In genomic region chr15:28018291-28019044, GRCh38 we compare ENCODE assay signal across 19 cellular contexts.
DNase-seq lines count a peak whose midpoint lies in the region; ATAC-seq and TF ChIP-seq lines count a peak whose summit lies in the region.
"Had no signal": no experiment of that assay in that cellular context is flagged by ENCODE, and none has a peak within 500 bp of the region (broad histone marks: within the 10 kb centered on the region; RNA-seq: fewer than 3 reads in every experiment).

No MANE protein-coding gene starts in this region.

- H2BK12ac ChIP-seq in neuronal stem cell (ENCODE audit: low read length), result no peak overlapping the region

- H2BK15ac ChIP-seq in neuronal stem cell (ENCODE audit: low read length), result peak overlapping the region; percentile 22

- no peak overlapping the region for H3K9ac ChIP-seq in BLaER1
- no peak overlapping the region for H3K9ac ChIP-seq in neuronal stem cell (ENCODE audit: low read depth, low read length, poor library complexity)
- H3K9ac ChIP-seq: KMS-11 had no signal

- peak overlapping the region; percentile 49 for H4K91ac ChIP-seq in neuronal stem cell (ENCODE audit: low read depth, low read length, poor library complexity)

- no peak overlapping the region for H2AFZ ChIP-seq in neuronal stem cell (ENCODE audit: low read length)

- no peak overlapping the region for H3K4ac ChIP-seq in neuronal stem cell (ENCODE audit: low read length)

- H3K36me3 ChIP-seq in BLaER1 (no peaks in the 10 kb centered on the region), H7 (replicated peaks; ENCODE audit: control insufficient read depth, insufficient read depth, low read length) (no peaks in the 10 kb centered on the region), neuronal stem cell (replicated peaks in 1 of 2; ENCODE audit: control insufficient read depth in 2 of 2, insufficient read depth in 2 of 2, low read length in 2 of 2) (no peaks in the 10 kb centered on the region)
- H3K36me3 ChIP-seq: BE2C had no signal

- H2AK5ac ChIP-seq in neuronal stem cell (ENCODE audit: low read depth, low read length), result peak overlapping the region; percentile 52

- H3K9me3 ChIP-seq in BLaER1 (no peaks in the 10 kb centered on the region), neuronal stem cell (replicated peaks in 1 of 2; ENCODE audit: control insufficient read depth in 2 of 2, insufficient read depth in 1 of 2, low read depth in 1 of 2, low read length in 2 of 2) (no peaks in the 10 kb centered on the region)
- H3K9me3 ChIP-seq: BE2C had no signal

- H4K8ac ChIP-seq in neuronal stem cell (ENCODE audit: low read depth, low read length), result no peak overlapping the region

- H3K4me2 ChIP-seq in BLaER1 (peak overlapping the region; percentile 81; the same call in 1 of the 2 replicates), neuronal stem cell (ENCODE audit: insufficient read depth, low read length, poor library complexity, severe bottlenecking) (no peak overlapping the region)
- H3K4me2 ChIP-seq: KMS-11 had no signal

- no peaks in the 10 kb centered on the region for H3K79me1 ChIP-seq in neuronal stem cell (ENCODE audit: low read depth, low read length)

- WGBS in neuronal stem cell (ENCODE audit: extremely low coverage in 2 of 2, insufficient read length in 2 of 2, insufficient replicate concordance in 1 of 2), 2 donors, result no CpG with 5 or more reads among the region's 26 CpGs

- H2BK5ac ChIP-seq in neuronal stem cell (ENCODE audit: low read length), result no peak overlapping the region

- peak; percentile 25 for DNase-seq in H7
- peak; percentile 7 for DNase-seq in epidermal melanocyte (ENCODE audit: insufficient read length, low spot score)
- no peak for DNase-seq in neuronal stem cell (ENCODE audit: low spot score)
- DNase-seq in activated gamma-delta T cell (lab: John Stamatoyannopoulos, UW), result no peak
- DNase-seq: CD4-positive, CD25-positive, alpha-beta regulatory T cell; DMS79; H9; HFFc6; IMR-90; NCI-H1436 treated with DMSO at 0.1 percent for 48 hours; NCI-H1930; NCI-H774; NK-92 treated with Interleukin-12 subunit alpha and Interleukin-12 subunit beta, amount 100 ng/mL, for 24 hours had no signal

- no peak overlapping the region for H3K14ac ChIP-seq in neuronal stem cell (ENCODE audit: low read length)

- no peaks in the 10 kb centered on the region for H4K20me1 ChIP-seq in BLaER1

- TF ChIP-seq POLR2A in GM18505 (IDR thresholded peaks at IDR 0.05; ENCODE audit: borderline replicate concordance, extremely low read depth, insufficient read depth, insufficient read length), result no peak

- H3K27ac ChIP-seq in BLaER1 (no peak overlapping the region), neuronal stem cell (replicated peaks; ENCODE audit: low read length) (no peak overlapping the region)
- H3K27ac ChIP-seq: KMS-11 had no signal

- H3K23ac ChIP-seq in neuronal stem cell (ENCODE audit: low read depth, low read length, poor library complexity), result no peak overlapping the region

- H3K4me1 ChIP-seq in BLaER1 (peaks cover 43% of the 10 kb centered on the region), neuronal stem cell (ENCODE audit: control insufficient read depth in 2 of 2, insufficient read depth in 1 of 2, low read depth in 1 of 2, low read length in 2 of 2) (peaks cover 0 to 22% of the 10 kb centered on the region in 2 donors)

- no peaks in the 10 kb centered on the region for H3K27me3 ChIP-seq in BLaER1
- H3K27me3 ChIP-seq in H7 (ENCODE audit: control insufficient read depth, insufficient read depth, low read length), result peaks cover 2% of the 10 kb centered on the region; the same call in 1 of the 2 replicates
- H3K27me3 ChIP-seq in neuronal stem cell (ENCODE audit: control insufficient read depth in 3 of 3, insufficient read depth in 3 of 3, low read depth in 1 of 3, low read length in 3 of 3), result no peaks in the 10 kb centered on the region
- H3K27me3 ChIP-seq: BE2C had no signal

- no peak overlapping the region for H2BK120ac ChIP-seq in neuronal stem cell (ENCODE audit: low read depth, low read length)

- peak overlapping the region; percentile 73 for H3K18ac ChIP-seq in neuronal stem cell (ENCODE audit: low read length)

- ATAC-seq in GM18505 (IDR thresholded peaks at IDR 0.05; ENCODE audit: unreplicated experiment), result no peak
- ATAC-seq in HG03135 (IDR thresholded peaks at IDR 0.05; ENCODE audit: unreplicated experiment), result no peak
- ATAC-seq: Panc1 had no signal

- H3K4me3 ChIP-seq in BLaER1 (no peak overlapping the region), H7 (ENCODE audit: insufficient read depth, low read depth, low read length) (no peak overlapping the region), neuronal stem cell (ENCODE audit: low read length in 2 of 2) (no peak overlapping the region)

Comparison
In these comparisons a context has a peak if more than half of its experiments do, and no peak if none do; other contexts are left out.
1. DNase-seq: peak in H7 (single experiment) and epidermal melanocyte (single experiment); none in neuronal stem cell (single experiment) and activated gamma-delta T cell (single experiment).